Comparison of ENCODE assay signal across 16 cellular contexts in the genomic region with DNA sequence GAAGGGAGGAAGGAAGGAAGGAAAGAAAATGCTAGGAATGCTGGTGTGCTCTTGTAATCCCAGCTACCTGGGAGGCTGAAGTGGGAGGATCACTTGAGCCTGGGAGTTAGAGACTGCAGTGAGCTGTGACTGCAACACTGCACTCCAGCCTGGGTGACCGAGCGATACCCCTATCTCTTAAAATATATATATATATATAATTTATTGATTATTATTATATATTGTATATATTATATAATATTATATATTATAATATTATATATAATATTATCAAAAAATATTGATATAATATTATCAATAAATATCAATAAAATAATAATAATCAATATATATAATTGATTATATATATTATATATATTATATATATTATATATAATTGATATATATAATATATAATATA.
"Had no signal": no experiment of that assay in that cellular context is flagged by ENCODE, and none has a peak within 500 bp of the region (broad histone marks: within the 10 kb centered on the region; RNA-seq: fewer than 3 reads in every experiment).

No MANE protein-coding gene starts in this region.

- DNase-seq: IMR-90, Kasumi-1, MM.1S, NCI-H1092, NCI-H1436, NCI-H187, NCI-H2029, NCI-H2081 treated with DMSO at 0.1 percent for 48 hours, NCI-H2227 treated with DMSO at 0.1 percent for 48 hours, NCI-H524 treated with DMSO at 0.1 percent for 48 hours, NCI-H69, NCI-H774, Right ventricle myocardium superior, RPMI8226, SIG-M5 had no signal

- FAIRE-seq: HepG2 had no signal

- ATAC-seq: HepG2 had no signal
